In genomic region chrX:120560842-120561633, GRCh38 we compare ENCODE assay signal across 1 cellular context.
A peak's percentile ranks its signal among the peaks of the same experiment; 100 is the strongest.
TF ChIP-seq lines count a peak whose summit lies in the region.

Gene CUL4B (minus strand): TSS chrX:120560962. CDS start chrX:120560638, 324 bp downstream.

TF ChIP-seq in GM12878, 131 proteins besides CTCF, POLR2A, EP300 and RAD21 (continued from another document and continues in another):
- no peak for TF ChIP-seq CUX1 (IDR thresholded peaks at IDR 0.05; ENCODE audit: insufficient replicate concordance, low read depth, low read length)
- TF ChIP-seq BCLAF1 (IDR thresholded peaks at IDR 0.05): no peak
- no peak for TF ChIP-seq ASH2L (IDR thresholded peaks at IDR 0.05; ENCODE audit: borderline replicate concordance, low read depth)
- TF ChIP-seq, protein P1, sequence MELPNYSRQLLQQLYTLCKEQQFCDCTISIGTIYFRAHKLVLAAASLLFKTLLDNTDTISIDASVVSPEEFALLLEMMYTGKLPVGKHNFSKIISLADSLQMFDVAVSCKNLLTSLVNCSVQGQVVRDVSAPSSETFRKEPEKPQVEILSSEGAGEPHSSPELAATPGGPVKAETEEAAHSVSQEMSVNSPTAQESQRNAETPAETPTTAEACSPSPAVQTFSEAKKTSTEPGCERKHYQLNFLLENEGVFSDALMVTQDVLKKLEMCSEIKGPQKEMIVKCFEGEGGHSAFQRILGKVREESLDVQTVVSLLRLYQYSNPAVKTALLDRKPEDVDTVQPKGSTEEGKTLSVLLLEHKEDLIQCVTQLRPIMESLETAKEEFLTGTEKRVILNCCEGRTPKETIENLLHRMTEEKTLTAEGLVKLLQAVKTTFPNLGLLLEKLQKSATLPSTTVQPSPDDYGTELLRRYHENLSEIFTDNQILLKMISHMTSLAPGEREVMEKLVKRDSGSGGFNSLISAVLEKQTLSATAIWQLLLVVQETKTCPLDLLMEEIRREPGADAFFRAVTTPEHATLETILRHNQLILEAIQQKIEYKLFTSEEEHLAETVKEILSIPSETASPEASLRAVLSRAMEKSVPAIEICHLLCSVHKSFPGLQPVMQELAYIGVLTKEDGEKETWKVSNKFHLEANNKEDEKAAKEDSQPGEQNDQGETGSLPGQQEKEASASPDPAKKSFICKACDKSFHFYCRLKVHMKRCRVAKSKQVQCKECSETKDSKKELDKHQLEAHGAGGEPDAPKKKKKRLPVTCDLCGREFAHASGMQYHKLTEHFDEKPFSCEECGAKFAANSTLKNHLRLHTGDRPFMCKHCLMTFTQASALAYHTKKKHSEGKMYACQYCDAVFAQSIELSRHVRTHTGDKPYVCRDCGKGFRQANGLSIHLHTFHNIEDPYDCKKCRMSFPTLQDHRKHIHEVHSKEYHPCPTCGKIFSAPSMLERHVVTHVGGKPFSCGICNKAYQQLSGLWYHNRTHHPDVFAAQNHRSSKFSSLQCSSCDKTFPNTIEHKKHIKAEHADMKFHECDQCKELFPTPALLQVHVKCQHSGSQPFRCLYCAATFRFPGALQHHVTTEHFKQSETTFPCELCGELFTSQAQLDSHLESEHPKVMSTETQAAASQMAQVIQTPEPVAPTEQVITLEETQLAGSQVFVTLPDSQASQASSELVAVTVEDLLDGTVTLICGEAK (IDR thresholded peaks at IDR 0.05; ENCODE audit: borderline replicate concordance): peak; percentile 56; the same call in 1 of the 2 replicates
- TF ChIP-seq POU2F2 (IDR thresholded peaks at IDR 0.05; ENCODE audit: borderline replicate concordance, low read depth, low read length): 0 out of 3 replicates have a peak, but pooled peaks have one; percentile 20
- no peak for TF ChIP-seq TARDBP (IDR thresholded peaks at IDR 0.05; ENCODE audit: borderline replicate concordance)
- no peak for TF ChIP-seq KAT2A (conservative IDR thresholded peaks at IDR 0.05; ENCODE audit: control insufficient read depth, low read depth, low read length)
- no peak for TF ChIP-seq PRDM15 (CRISPR knock-in tag; IDR thresholded peaks at IDR 0.05)
- no peak for TF ChIP-seq NR2F1 (conservative IDR thresholded peaks at IDR 0.05)
- TF ChIP-seq, protein P2, sequence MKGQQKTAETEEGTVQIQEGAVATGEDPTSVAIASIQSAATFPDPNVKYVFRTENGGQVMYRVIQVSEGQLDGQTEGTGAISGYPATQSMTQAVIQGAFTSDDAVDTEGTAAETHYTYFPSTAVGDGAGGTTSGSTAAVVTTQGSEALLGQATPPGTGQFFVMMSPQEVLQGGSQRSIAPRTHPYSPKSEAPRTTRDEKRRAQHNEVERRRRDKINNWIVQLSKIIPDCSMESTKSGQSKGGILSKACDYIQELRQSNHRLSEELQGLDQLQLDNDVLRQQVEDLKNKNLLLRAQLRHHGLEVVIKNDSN (IDR thresholded peaks at IDR 0.05; ENCODE audit: borderline replicate concordance, extremely low read length, insufficient read depth, low read depth, low read length): peak; percentile 84
- no peak for TF ChIP-seq ZNF274 (IDR thresholded peaks at IDR 0.05; ENCODE audit: insufficient read depth, insufficient read length)
- TF ChIP-seq FOXK2 (IDR thresholded peaks at IDR 0.05): no peak; the same call in 1 of the 2 replicates
- TF ChIP-seq, protein P3, sequence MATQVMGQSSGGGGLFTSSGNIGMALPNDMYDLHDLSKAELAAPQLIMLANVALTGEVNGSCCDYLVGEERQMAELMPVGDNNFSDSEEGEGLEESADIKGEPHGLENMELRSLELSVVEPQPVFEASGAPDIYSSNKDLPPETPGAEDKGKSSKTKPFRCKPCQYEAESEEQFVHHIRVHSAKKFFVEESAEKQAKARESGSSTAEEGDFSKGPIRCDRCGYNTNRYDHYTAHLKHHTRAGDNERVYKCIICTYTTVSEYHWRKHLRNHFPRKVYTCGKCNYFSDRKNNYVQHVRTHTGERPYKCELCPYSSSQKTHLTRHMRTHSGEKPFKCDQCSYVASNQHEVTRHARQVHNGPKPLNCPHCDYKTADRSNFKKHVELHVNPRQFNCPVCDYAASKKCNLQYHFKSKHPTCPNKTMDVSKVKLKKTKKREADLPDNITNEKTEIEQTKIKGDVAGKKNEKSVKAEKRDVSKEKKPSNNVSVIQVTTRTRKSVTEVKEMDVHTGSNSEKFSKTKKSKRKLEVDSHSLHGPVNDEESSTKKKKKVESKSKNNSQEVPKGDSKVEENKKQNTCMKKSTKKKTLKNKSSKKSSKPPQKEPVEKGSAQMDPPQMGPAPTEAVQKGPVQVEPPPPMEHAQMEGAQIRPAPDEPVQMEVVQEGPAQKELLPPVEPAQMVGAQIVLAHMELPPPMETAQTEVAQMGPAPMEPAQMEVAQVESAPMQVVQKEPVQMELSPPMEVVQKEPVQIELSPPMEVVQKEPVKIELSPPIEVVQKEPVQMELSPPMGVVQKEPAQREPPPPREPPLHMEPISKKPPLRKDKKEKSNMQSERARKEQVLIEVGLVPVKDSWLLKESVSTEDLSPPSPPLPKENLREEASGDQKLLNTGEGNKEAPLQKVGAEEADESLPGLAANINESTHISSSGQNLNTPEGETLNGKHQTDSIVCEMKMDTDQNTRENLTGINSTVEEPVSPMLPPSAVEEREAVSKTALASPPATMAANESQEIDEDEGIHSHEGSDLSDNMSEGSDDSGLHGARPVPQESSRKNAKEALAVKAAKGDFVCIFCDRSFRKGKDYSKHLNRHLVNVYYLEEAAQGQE (IDR thresholded peaks at IDR 0.05; ENCODE audit: low read depth, low read length): no peak
- TF ChIP-seq RUNX3 (IDR thresholded peaks at IDR 0.05; ENCODE audit: low read length): peak; percentile 78
- TF ChIP-seq BCL11A (IDR thresholded peaks at IDR 0.05; ENCODE audit: low read depth, low read length): no peak
- peak; percentile 35; the same call in 1 of the 2 replicates for TF ChIP-seq MTA2 (IDR thresholded peaks at IDR 0.05; ENCODE audit: low read depth)
- no peak for TF ChIP-seq SIX5 (IDR thresholded peaks at IDR 0.05; ENCODE audit: low read depth, low read length, severe bottlenecking)
- peak; percentile 78; the same call in 1 of the 2 replicates for TF ChIP-seq MAX (IDR thresholded peaks at IDR 0.05; ENCODE audit: low read depth, low read length)
- 0 out of 2 replicates have a peak, but pooled peaks have one; percentile 25 for TF ChIP-seq IRF4 (IDR thresholded peaks at IDR 0.05; ENCODE audit: low read depth, low read length)
- no peak for TF ChIP-seq GATAD2B (conservative IDR thresholded peaks at IDR 0.05; ENCODE audit: low read depth)
- 0 out of 2 replicates have a peak, but pooled peaks have one; percentile 20 for TF ChIP-seq SMARCA5 (IDR thresholded peaks at IDR 0.05)
- no peak for TF ChIP-seq CHD4 (IDR thresholded peaks at IDR 0.05)
- no peak for TF ChIP-seq POLR2AphosphoS2 (IDR thresholded peaks at IDR 0.05; ENCODE audit: low read depth, low read length)
- no peak for TF ChIP-seq TCF7 (IDR thresholded peaks at IDR 0.05; ENCODE audit: borderline replicate concordance)
- TF ChIP-seq ZNF217 (IDR thresholded peaks at IDR 0.05): no peak
- no peak for TF ChIP-seq SPI1 (IDR thresholded peaks at IDR 0.05; ENCODE audit: borderline replicate concordance, insufficient read depth, low read depth, low read length)
- peak; percentile 79 for TF ChIP-seq EED (IDR thresholded peaks at IDR 0.05; ENCODE audit: low read depth)
- TF ChIP-seq CREB1 (IDR thresholded peaks at IDR 0.05; ENCODE audit: low read depth): peak; percentile 52; the same call in 1 of the 2 replicates
- no peak for TF ChIP-seq DPF2 (IDR thresholded peaks at IDR 0.05)
- TF ChIP-seq ESRRA (IDR thresholded peaks at IDR 0.05; ENCODE audit: low read length): no peak
- TF ChIP-seq ZBED1 (IDR thresholded peaks at IDR 0.05; ENCODE audit: borderline replicate concordance): no peak
- no peak for TF ChIP-seq TCF3 (IDR thresholded peaks at IDR 0.05; ENCODE audit: borderline replicate concordance, insufficient read depth, low read depth, low read length)
- peak; percentile 89 for TF ChIP-seq IKZF1 (conservative IDR thresholded peaks at IDR 0.05)
- peak; percentile 70 to 83; a peak in 3 of 4 replicates for TF ChIP-seq BHLHE40 (IDR thresholded peaks at IDR 0.05; ENCODE audit: borderline replicate concordance in 1 of 2, low read depth in 2 of 2, low read length in 1 of 2)
- TF ChIP-seq WRNIP1 (IDR thresholded peaks at IDR 0.05; ENCODE audit: borderline replicate concordance, low read depth, low read length): no peak
- TF ChIP-seq MTA3 (IDR thresholded peaks at IDR 0.05; ENCODE audit: borderline replicate concordance, low read length): no peak
- TF ChIP-seq NFXL1 (IDR thresholded peaks at IDR 0.05; ENCODE audit: borderline replicate concordance): no peak
- TF ChIP-seq CREM (IDR thresholded peaks at IDR 0.05; ENCODE audit: low read depth): no peak
